In the genomic region with DNA sequence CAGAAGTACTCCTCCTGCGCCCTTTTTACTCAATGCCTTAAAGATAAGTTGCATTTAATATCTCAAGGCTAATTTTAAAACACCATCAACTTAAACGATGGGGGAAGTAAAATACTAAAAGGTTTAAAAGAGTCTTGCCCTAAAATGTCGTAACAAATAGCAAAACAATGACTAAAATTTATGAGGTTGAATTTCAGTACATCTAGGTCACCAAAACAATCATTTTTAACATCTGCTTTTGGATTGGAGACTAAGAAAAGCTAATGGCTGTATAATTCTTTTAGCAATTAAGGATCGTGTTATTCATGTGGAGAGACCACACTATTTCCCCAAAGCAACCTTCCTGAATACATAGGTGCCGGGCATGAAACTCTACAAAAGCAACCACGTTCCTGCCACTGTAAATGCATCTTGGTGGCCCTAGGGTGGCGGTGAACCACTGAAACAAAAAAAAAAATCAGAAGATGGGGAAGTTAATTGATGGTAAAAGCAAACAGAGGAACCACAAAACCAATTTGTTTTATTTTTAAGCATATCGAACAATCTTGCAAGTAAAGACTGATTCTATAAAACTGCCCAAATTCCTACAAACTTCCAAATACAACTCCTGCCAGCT, we compare ENCODE assay signal across 1 cellular context.
A peak's percentile ranks its signal among the peaks of the same experiment; 100 is the strongest.
TF ChIP-seq lines count a peak whose summit lies in the region.

No MANE protein-coding gene starts in this region.

TF ChIP-seq in GM12878, 131 proteins besides CTCF, POLR2A, EP300 and RAD21 (continues in another document):
- no peak for TF ChIP-seq SUPT20H (IDR thresholded peaks at IDR 0.05; ENCODE audit: borderline replicate concordance, control insufficient read depth, low read depth, low read length)
- TF ChIP-seq, protein P1, sequence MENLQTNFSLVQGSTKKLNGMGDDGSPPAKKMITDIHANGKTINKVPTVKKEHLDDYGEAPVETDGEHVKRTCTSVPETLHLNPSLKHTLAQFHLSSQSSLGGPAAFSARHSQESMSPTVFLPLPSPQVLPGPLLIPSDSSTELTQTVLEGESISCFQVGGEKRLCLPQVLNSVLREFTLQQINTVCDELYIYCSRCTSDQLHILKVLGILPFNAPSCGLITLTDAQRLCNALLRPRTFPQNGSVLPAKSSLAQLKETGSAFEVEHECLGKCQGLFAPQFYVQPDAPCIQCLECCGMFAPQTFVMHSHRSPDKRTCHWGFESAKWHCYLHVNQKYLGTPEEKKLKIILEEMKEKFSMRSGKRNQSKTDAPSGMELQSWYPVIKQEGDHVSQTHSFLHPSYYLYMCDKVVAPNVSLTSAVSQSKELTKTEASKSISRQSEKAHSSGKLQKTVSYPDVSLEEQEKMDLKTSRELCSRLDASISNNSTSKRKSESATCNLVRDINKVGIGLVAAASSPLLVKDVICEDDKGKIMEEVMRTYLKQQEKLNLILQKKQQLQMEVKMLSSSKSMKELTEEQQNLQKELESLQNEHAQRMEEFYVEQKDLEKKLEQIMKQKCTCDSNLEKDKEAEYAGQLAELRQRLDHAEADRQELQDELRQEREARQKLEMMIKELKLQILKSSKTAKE (IDR thresholded peaks at IDR 0.05; ENCODE audit: low read depth, poor library complexity, severe bottlenecking), result peak; percentile 61
- TF ChIP-seq SIX5 (IDR thresholded peaks at IDR 0.05; ENCODE audit: low read depth, low read length, severe bottlenecking), result no peak
- TF ChIP-seq RBBP5 (conservative IDR thresholded peaks at IDR 0.05), result no peak
- TF ChIP-seq EGR1 (IDR thresholded peaks at IDR 0.05; ENCODE audit: borderline replicate concordance in 1 of 2, low read depth in 2 of 2, low read length in 2 of 2), result no peak
- peak; percentile 37; the same call in 1 of the 2 replicates for TF ChIP-seq BCL11A (IDR thresholded peaks at IDR 0.05; ENCODE audit: low read depth, low read length)
- TF ChIP-seq RFX5 (IDR thresholded peaks at IDR 0.05; ENCODE audit: low read depth, low read length), result no peak
- TF ChIP-seq RAD51 (IDR thresholded peaks at IDR 0.05), result no peak; the same call in 1 of the 2 replicates
- TF ChIP-seq TAF1 (IDR thresholded peaks at IDR 0.05; ENCODE audit: borderline replicate concordance, low read depth, low read length), result no peak
- no peak for TF ChIP-seq SMAD5 (IDR thresholded peaks at IDR 0.05; ENCODE audit: low read depth)
- TF ChIP-seq MTA2 (IDR thresholded peaks at IDR 0.05; ENCODE audit: low read depth), result peak; percentile 89
- TF ChIP-seq KDM1A (IDR thresholded peaks at IDR 0.05; ENCODE audit: borderline replicate concordance), result no peak
- TF ChIP-seq SMARCA5 (IDR thresholded peaks at IDR 0.05), result no peak
- TF ChIP-seq MEF2B (IDR thresholded peaks at IDR 0.05; ENCODE audit: partially characterized antibody, poor library complexity, severe bottlenecking), result peak; percentile 20
- peak; percentile 87 for TF ChIP-seq ZNF384 (IDR thresholded peaks at IDR 0.05; ENCODE audit: borderline replicate concordance, low read depth, low read length)
- TF ChIP-seq, protein P2, sequence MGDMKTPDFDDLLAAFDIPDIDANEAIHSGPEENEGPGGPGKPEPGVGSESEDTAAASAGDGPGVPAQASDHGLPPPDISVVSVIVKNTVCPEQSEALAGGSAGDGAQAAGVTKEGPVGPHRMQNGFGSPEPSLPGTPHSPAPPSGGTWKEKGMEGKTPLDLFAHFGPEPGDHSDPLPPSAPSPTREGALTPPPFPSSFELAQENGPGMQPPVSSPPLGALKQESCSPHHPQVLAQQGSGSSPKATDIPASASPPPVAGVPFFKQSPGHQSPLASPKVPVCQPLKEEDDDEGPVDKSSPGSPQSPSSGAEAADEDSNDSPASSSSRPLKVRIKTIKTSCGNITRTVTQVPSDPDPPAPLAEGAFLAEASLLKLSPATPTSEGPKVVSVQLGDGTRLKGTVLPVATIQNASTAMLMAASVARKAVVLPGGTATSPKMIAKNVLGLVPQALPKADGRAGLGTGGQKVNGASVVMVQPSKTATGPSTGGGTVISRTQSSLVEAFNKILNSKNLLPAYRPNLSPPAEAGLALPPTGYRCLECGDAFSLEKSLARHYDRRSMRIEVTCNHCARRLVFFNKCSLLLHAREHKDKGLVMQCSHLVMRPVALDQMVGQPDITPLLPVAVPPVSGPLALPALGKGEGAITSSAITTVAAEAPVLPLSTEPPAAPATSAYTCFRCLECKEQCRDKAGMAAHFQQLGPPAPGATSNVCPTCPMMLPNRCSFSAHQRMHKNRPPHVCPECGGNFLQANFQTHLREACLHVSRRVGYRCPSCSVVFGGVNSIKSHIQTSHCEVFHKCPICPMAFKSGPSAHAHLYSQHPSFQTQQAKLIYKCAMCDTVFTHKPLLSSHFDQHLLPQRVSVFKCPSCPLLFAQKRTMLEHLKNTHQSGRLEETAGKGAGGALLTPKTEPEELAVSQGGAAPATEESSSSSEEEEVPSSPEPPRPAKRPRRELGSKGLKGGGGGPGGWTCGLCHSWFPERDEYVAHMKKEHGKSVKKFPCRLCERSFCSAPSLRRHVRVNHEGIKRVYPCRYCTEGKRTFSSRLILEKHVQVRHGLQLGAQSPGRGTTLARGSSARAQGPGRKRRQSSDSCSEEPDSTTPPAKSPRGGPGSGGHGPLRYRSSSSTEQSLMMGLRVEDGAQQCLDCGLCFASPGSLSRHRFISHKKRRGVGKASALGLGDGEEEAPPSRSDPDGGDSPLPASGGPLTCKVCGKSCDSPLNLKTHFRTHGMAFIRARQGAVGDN (IDR thresholded peaks at IDR 0.05), result no peak
- no peak for TF ChIP-seq MYC (IDR thresholded peaks at IDR 0.05; ENCODE audit: insufficient read depth, insufficient read length, insufficient replicate concordance, low read length, severe bottlenecking)
- no peak for TF ChIP-seq SRF (IDR thresholded peaks at IDR 0.05; ENCODE audit: low read depth in 2 of 2, low read length in 2 of 2)
- no peak for TF ChIP-seq POLR2AphosphoS5 (IDR thresholded peaks at IDR 0.05; ENCODE audit: low read length)
- 0 out of 2 replicates have a peak, but pooled peaks have one; percentile 30 for TF ChIP-seq ATF7 (IDR thresholded peaks at IDR 0.05; ENCODE audit: low read depth)
- no peak for TF ChIP-seq WRNIP1 (IDR thresholded peaks at IDR 0.05; ENCODE audit: borderline replicate concordance, low read depth, low read length)
- TF ChIP-seq RCOR1 (conservative IDR thresholded peaks at IDR 0.05; ENCODE audit: low read depth, low read length), result 0 out of 2 replicates have a peak, but pooled peaks have one; percentile 56
- TF ChIP-seq DPF2 (IDR thresholded peaks at IDR 0.05), result no peak
- TF ChIP-seq, protein P3, sequence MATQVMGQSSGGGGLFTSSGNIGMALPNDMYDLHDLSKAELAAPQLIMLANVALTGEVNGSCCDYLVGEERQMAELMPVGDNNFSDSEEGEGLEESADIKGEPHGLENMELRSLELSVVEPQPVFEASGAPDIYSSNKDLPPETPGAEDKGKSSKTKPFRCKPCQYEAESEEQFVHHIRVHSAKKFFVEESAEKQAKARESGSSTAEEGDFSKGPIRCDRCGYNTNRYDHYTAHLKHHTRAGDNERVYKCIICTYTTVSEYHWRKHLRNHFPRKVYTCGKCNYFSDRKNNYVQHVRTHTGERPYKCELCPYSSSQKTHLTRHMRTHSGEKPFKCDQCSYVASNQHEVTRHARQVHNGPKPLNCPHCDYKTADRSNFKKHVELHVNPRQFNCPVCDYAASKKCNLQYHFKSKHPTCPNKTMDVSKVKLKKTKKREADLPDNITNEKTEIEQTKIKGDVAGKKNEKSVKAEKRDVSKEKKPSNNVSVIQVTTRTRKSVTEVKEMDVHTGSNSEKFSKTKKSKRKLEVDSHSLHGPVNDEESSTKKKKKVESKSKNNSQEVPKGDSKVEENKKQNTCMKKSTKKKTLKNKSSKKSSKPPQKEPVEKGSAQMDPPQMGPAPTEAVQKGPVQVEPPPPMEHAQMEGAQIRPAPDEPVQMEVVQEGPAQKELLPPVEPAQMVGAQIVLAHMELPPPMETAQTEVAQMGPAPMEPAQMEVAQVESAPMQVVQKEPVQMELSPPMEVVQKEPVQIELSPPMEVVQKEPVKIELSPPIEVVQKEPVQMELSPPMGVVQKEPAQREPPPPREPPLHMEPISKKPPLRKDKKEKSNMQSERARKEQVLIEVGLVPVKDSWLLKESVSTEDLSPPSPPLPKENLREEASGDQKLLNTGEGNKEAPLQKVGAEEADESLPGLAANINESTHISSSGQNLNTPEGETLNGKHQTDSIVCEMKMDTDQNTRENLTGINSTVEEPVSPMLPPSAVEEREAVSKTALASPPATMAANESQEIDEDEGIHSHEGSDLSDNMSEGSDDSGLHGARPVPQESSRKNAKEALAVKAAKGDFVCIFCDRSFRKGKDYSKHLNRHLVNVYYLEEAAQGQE (IDR thresholded peaks at IDR 0.05; ENCODE audit: low read depth, low read length), result no peak
- no peak for TF ChIP-seq FOXM1 (IDR thresholded peaks at IDR 0.05; ENCODE audit: low read depth, low read length)
- TF ChIP-seq GATAD2B (conservative IDR thresholded peaks at IDR 0.05; ENCODE audit: low read depth), result 0 out of 2 replicates have a peak, but pooled peaks have one; percentile 16
- TF ChIP-seq NR2F1 (conservative IDR thresholded peaks at IDR 0.05), result no peak
- no peak for TF ChIP-seq SIN3A (IDR thresholded peaks at IDR 0.05; ENCODE audit: low read depth, low read length)
- TF ChIP-seq, protein P4, sequence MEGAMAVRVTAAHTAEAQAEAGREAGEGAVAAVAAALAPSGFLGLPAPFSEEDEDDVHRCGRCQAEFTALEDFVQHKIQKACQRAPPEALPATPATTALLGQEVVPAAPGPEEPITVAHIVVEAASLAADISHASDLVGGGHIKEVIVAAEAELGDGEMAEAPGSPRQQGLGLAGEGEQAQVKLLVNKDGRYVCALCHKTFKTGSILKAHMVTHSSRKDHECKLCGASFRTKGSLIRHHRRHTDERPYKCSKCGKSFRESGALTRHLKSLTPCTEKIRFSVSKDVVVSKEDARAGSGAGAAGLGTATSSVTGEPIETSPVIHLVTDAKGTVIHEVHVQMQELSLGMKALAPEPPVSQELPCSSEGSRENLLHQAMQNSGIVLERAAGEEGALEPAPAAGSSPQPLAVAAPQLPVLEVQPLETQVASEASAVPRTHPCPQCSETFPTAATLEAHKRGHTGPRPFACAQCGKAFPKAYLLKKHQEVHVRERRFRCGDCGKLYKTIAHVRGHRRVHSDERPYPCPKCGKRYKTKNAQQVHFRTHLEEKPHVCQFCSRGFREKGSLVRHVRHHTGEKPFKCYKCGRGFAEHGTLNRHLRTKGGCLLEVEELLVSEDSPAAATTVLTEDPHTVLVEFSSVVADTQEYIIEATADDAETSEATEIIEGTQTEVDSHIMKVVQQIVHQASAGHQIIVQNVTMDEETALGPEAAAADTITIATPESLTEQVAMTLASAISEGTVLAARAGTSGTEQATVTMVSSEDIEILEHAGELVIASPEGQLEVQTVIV (IDR thresholded peaks at IDR 0.05; ENCODE audit: borderline replicate concordance, partially characterized antibody), result no peak
- TF ChIP-seq ESRRA (IDR thresholded peaks at IDR 0.05; ENCODE audit: low read length), result no peak
- TF ChIP-seq, protein P5, sequence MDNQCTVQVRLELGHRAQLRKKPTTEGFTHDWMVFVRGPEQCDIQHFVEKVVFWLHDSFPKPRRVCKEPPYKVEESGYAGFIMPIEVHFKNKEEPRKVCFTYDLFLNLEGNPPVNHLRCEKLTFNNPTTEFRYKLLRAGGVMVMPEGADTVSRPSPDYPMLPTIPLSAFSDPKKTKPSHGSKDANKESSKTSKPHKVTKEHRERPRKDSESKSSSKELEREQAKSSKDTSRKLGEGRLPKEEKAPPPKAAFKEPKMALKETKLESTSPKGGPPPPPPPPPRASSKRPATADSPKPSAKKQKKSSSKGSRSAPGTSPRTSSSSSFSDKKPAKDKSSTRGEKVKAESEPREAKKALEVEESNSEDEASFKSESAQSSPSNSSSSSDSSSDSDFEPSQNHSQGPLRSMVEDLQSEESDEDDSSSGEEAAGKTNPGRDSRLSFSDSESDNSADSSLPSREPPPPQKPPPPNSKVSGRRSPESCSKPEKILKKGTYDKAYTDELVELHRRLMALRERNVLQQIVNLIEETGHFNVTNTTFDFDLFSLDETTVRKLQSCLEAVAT (IDR thresholded peaks at IDR 0.05), result peak; percentile 60; the same call in 1 of the 2 replicates
- no peak for TF ChIP-seq HDAC6 (IDR thresholded peaks at IDR 0.05; ENCODE audit: unreplicated experiment)
- peak; percentile 18 to 39; a peak in 2 of 4 replicates for TF ChIP-seq BHLHE40 (IDR thresholded peaks at IDR 0.05; ENCODE audit: borderline replicate concordance in 1 of 2, low read depth in 2 of 2, low read length in 1 of 2)
- TF ChIP-seq, protein P6, sequence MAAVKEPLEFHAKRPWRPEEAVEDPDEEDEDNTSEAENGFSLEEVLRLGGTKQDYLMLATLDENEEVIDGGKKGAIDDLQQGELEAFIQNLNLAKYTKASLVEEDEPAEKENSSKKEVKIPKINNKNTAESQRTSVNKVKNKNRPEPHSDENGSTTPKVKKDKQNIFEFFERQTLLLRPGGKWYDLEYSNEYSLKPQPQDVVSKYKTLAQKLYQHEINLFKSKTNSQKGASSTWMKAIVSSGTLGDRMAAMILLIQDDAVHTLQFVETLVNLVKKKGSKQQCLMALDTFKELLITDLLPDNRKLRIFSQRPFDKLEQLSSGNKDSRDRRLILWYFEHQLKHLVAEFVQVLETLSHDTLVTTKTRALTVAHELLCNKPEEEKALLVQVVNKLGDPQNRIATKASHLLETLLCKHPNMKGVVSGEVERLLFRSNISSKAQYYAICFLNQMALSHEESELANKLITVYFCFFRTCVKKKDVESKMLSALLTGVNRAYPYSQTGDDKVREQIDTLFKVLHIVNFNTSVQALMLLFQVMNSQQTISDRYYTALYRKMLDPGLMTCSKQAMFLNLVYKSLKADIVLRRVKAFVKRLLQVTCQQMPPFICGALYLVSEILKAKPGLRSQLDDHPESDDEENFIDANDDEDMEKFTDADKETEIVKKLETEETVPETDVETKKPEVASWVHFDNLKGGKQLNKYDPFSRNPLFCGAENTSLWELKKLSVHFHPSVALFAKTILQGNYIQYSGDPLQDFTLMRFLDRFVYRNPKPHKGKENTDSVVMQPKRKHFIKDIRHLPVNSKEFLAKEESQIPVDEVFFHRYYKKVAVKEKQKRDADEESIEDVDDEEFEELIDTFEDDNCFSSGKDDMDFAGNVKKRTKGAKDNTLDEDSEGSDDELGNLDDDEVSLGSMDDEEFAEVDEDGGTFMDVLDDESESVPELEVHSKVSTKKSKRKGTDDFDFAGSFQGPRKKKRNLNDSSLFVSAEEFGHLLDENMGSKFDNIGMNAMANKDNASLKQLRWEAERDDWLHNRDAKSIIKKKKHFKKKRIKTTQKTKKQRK (IDR thresholded peaks at IDR 0.05; ENCODE audit: low read depth, low read length), result no peak
- TF ChIP-seq NBN (IDR thresholded peaks at IDR 0.05), result 0 out of 2 replicates have a peak, but pooled peaks have one; percentile 29
- no peak for TF ChIP-seq TARDBP (IDR thresholded peaks at IDR 0.05; ENCODE audit: borderline replicate concordance)
- TF ChIP-seq TCF3 (IDR thresholded peaks at IDR 0.05; ENCODE audit: borderline replicate concordance, insufficient read depth, low read depth, low read length), result no peak
- TF ChIP-seq BACH1 (IDR thresholded peaks at IDR 0.05; ENCODE audit: borderline replicate concordance), result 0 out of 2 replicates have a peak, but pooled peaks have one; percentile 8
- no peak for TF ChIP-seq NRF1 (conservative IDR thresholded peaks at IDR 0.05; ENCODE audit: low read depth, low read length)
- TF ChIP-seq NFIC (IDR thresholded peaks at IDR 0.05; ENCODE audit: low read depth, low read length), result peak; percentile 49; the same call in 1 of the 2 replicates
- no peak for TF ChIP-seq EED (IDR thresholded peaks at IDR 0.05; ENCODE audit: low read depth)
- TF ChIP-seq ASH2L (IDR thresholded peaks at IDR 0.05; ENCODE audit: borderline replicate concordance, low read depth), result no peak
